ENCODE assay signal across 3 cellular contexts in genomic region chr6:36404164-36404563, GRCh38.
TF ChIP-seq lines count a peak whose summit lies in the region.

No MANE protein-coding gene starts in this region.

TF ChIP-seq in HepG2, 621 proteins besides CTCF, POLR2A, EP300 and RAD21:
- TF ChIP-seq ZFP36 (IDR thresholded peaks at IDR 0.05; ENCODE audit: borderline replicate concordance, low read depth, low read length, partially characterized antibody) (no peak), SNAPC5 (CRISPR knock-in tag; IDR thresholded peaks at IDR 0.05; ENCODE audit: borderline replicate concordance) (no peak), ATF7 (IDR thresholded peaks at IDR 0.05) (peak; percentile 54; the same call in 1 of the 2 replicates), ATF7 (CRISPR knock-in tag; IDR thresholded peaks at IDR 0.05) (no peak), ZNF83 (CRISPR knock-in tag; IDR thresholded peaks at IDR 0.05; ENCODE audit: borderline replicate concordance) (no peak), ZBTB7A (CRISPR knock-in tag; IDR thresholded peaks at IDR 0.05) (no peak), AGO2 (optimal IDR thresholded peaks at IDR 0.05; ENCODE audit: low read depth, low read length) (no peak), CREB1 (IDR thresholded peaks at IDR 0.05) (peak; percentile 79), CREB1 (CRISPR knock-in tag; IDR thresholded peaks at IDR 0.05) (no peak)
- TF ChIP-seq, protein P1, sequence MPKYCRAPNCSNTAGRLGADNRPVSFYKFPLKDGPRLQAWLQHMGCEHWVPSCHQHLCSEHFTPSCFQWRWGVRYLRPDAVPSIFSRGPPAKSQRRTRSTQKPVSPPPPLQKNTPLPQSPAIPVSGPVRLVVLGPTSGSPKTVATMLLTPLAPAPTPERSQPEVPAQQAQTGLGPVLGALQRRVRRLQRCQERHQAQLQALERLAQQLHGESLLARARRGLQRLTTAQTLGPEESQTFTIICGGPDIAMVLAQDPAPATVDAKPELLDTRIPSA (CRISPR knock-in tag; IDR thresholded peaks at IDR 0.05; ENCODE audit: borderline replicate concordance): no peak

TF ChIP-seq in HEK293, 187 proteins besides CTCF, POLR2A, EP300 and RAD21:
- TF ChIP-seq ZNF394 (tag by site-specific recombination; IDR thresholded peaks at IDR 0.05; ENCODE audit: borderline replicate concordance) (no peak), ATF2 (tag by site-specific recombination; IDR thresholded peaks at IDR 0.05; ENCODE audit: low read depth) (peak; percentile 12; the same call in 1 of the 2 replicates)

TF ChIP-seq in K562, 482 proteins besides CTCF, POLR2A, EP300 and RAD21:
- TF ChIP-seq, protein P2, sequence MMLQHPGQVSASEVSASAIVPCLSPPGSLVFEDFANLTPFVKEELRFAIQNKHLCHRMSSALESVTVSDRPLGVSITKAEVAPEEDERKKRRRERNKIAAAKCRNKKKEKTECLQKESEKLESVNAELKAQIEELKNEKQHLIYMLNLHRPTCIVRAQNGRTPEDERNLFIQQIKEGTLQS (IDR thresholded peaks at IDR 0.05): 0 out of 2 replicates have a peak, but pooled peaks have one; percentile 20
- TF ChIP-seq, protein P2 (CRISPR knock-in tag; conservative IDR thresholded peaks at IDR 0.05): no peak
- no peak for TF ChIP-seq RBM34 (IDR thresholded peaks at IDR 0.05; ENCODE audit: borderline replicate concordance, insufficient read depth, low read length)
